Comparison of ENCODE assay signal across 8 cellular contexts in genomic region chr15:76346666-76347506, GRCh38. TPM values are rescaled to one million over a fixed set of nuclear protein-coding genes. Genes with fewer than 3 reads are reported as not detected.
A peak's percentile ranks its signal among the peaks of the same experiment; 100 is the strongest.
DNase-seq lines count a peak whose midpoint lies in the region; TF ChIP-seq lines count a peak whose summit lies in the region.

No MANE protein-coding gene starts in this region.

- TF ChIP-seq CTCF in fibroblast of the aortic adventitia (IDR thresholded peaks at IDR 0.05; ENCODE audit: insufficient read depth, low read length): no peak
- no peak for TF ChIP-seq CTCF in osteocyte (IDR thresholded peaks at IDR 0.05)

- no peak overlapping the region for H3K27ac Mint-ChIP-seq in osteocyte (ENCODE audit: unreplicated experiment)
- H3K27ac Mint-ChIP-seq in T-helper 2 cell treated with Interferon-gamma antibody and Interleukin-4, amounts not matched to agents 5 μg/mL and 100 μg/mL, for 36 hours: no peak overlapping the region

- no peaks in the 10 kb centered on the region for H3K9me3 ChIP-seq in MG63

- peaks cover 19% of the 10 kb centered on the region for H3K4me1 Mint-ChIP-seq in osteocyte (ENCODE audit: unreplicated experiment)
- peaks cover 6% of the 10 kb centered on the region for H3K4me1 Mint-ChIP-seq in T-helper 2 cell treated with Interferon-gamma antibody and Interleukin-4, amounts not matched to agents 5 μg/mL and 100 μg/mL, for 36 hours (ENCODE audit: low read depth)

- H3K4me3 ChIP-seq in MG63 (peak overlapping the region; percentile 41), fibroblast of the aortic adventitia (ENCODE audit: low read depth, low read length) (peak overlapping the region; percentile 50)

- DNase-seq in Daoy (ENCODE audit: low read depth): peak; percentile 28
- DNase-seq in MG63: no peak
- DNase-seq in fibroblast of the aortic adventitia (ENCODE audit: low read depth): peak; percentile 51
- DNase-seq in osteocyte (ENCODE audit: extremely low spot score, unreplicated experiment): no peak
- no peak for DNase-seq in GOT3 (lab: John Stamatoyannopoulos, UW)
- DNase-seq in stimulated activated CD4-positive, alpha-beta T cell treated with anti-CD3 and anti-CD28 coated beads, Interleukin-2, amount 100 ng/mL, for 48 hours: no peak
- no peak for DNase-seq in caudate nucleus (lab: John Stamatoyannopoulos, UW)
- DNase-seq in T-helper 2 cell treated with Interferon-gamma antibody and Interleukin-4, amounts not matched to agents 5 μg/mL and 100 μg/mL, for 36 hours (ENCODE audit: low spot score): no peak

- H3K27ac ChIP-seq in caudate nucleus (ENCODE audit: low read depth, low read length): no peak overlapping the region

- peaks cover 9% of the 10 kb centered on the region for H3K36me3 Mint-ChIP-seq in osteocyte (ENCODE audit: unreplicated experiment)
- peaks cover 9% of the 10 kb centered on the region for H3K36me3 Mint-ChIP-seq in T-helper 2 cell treated with Interferon-gamma antibody and Interleukin-4, amounts not matched to agents 5 μg/mL and 100 μg/mL, for 36 hours (ENCODE audit: low read depth)

- no peaks in the 10 kb centered on the region for H3K27me3 ChIP-seq in MG63

- H3K4me3 Mint-ChIP-seq in osteocyte (ENCODE audit: unreplicated experiment): peak overlapping the region; percentile 52
- H3K4me3 Mint-ChIP-seq in T-helper 2 cell treated with Interferon-gamma antibody and Interleukin-4, amounts not matched to agents 5 μg/mL and 100 μg/mL, for 36 hours: no peak overlapping the region

- peaks cover 65% of the 10 kb centered on the region for H3K27me3 Mint-ChIP-seq in osteocyte (ENCODE audit: unreplicated experiment)
- H3K27me3 Mint-ChIP-seq in T-helper 2 cell treated with Interferon-gamma antibody and Interleukin-4, amounts not matched to agents 5 μg/mL and 100 μg/mL, for 36 hours (ENCODE audit: low read depth): peaks cover 72% of the 10 kb centered on the region

- peaks cover 3% of the 10 kb centered on the region; the same call in 1 of the 2 replicates for H3K36me3 ChIP-seq in MG63

- no peaks in the 10 kb centered on the region for H3K9me3 Mint-ChIP-seq in osteocyte (ENCODE audit: unreplicated experiment)
- H3K9me3 Mint-ChIP-seq in T-helper 2 cell treated with Interferon-gamma antibody and Interleukin-4, amounts not matched to agents 5 μg/mL and 100 μg/mL, for 36 hours: no peaks in the 10 kb centered on the region

RNA-seq across cellular contexts. Expression of gene ISL2, which starts 10.3 kb away (rescaled TPM):
- 3.2 and 5.0 TPM in 2 replicates for total RNA-seq in Daoy (2014; rRNA removed; shearing (Covaris generic))
- total RNA-seq in MG63 (2014; rRNA removed; shearing (Covaris generic); ENCODE audit: low replicate concordance): 0.27 and 3.6 TPM in 2 replicates
- total RNA-seq in fibroblast of the aortic adventitia (ENCODE audit: low replicate concordance): 0.45 TPM in 1 of 2 replicates, not detected in the other
- not detected in 2 replicates for total RNA-seq in osteocyte

RNA-seq across cellular contexts. Expression of gene ETFA, which starts 35.6 kb away (rescaled TPM):
- total RNA-seq in Daoy (2014; rRNA removed; shearing (Covaris generic)): 104 and 110 TPM in 2 replicates
- 362 and 427 TPM in 2 replicates for total RNA-seq in MG63 (2014; rRNA removed; shearing (Covaris generic); ENCODE audit: low replicate concordance)
- total RNA-seq in fibroblast of the aortic adventitia (ENCODE audit: low replicate concordance) (56.1 and 87.8 TPM in 2 replicates), osteocyte (98.2 and 102 TPM in 2 replicates)

Comparison
In these comparisons a context has a peak if more than half of its experiments do, and no peak if none do; other contexts are left out.
1. DNase-seq: peak in Daoy (single experiment) and fibroblast of the aortic adventitia (single experiment); none in MG63 (single experiment), osteocyte (single experiment), GOT3 (single experiment), stimulated activated CD4-positive, alpha-beta T cell treated with anti-CD3 and anti-CD28 coated beads, Interleukin-2, amount 100 ng/mL, for 48 hours (0 of 2), caudate nucleus (0 of 61) and T-helper 2 cell treated with Interferon-gamma antibody and Interleukin-4, amounts not matched to agents 5 μg/mL and 100 μg/mL, for 36 hours (single experiment).